In the genomic region with DNA sequence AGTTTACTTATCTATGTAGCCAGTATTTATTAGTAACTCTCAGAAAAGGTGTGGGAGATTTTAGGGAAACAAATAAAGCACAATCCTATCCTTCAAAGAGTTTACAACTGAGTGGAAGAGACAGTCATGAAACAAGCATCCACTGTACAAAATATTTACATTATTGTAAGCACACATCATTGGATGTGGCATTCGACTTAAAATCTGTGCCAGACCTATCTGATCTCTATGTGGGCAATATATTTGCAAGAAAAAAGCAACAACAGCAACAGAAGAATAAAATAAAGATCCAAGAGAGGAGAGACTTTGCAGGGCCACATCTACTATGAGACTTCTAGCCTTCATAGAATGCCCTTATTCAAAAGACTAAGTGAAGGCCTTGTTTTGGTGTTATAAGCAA, we compare ENCODE assay signal across 1 cellular context.
TF ChIP-seq lines count a peak whose summit lies in the region.

No MANE protein-coding gene starts in this region.

TF ChIP-seq in H1, 55 proteins besides CTCF, POLR2A, EP300 and RAD21 (continued from another document):
- TF ChIP-seq SIN3A (conservative IDR thresholded peaks at IDR 0.05 in 1 of 2, IDR thresholded peaks at IDR 0.05 in 1 of 2; ENCODE audit: low read depth in 1 of 2, low read length in 2 of 2) (no peak), RNF2 (IDR thresholded peaks at IDR 0.05; ENCODE audit: borderline replicate concordance, low read depth, low read length, missing control alignments, poor library complexity, severe bottlenecking) (no peak)
